In the genomic region with DNA sequence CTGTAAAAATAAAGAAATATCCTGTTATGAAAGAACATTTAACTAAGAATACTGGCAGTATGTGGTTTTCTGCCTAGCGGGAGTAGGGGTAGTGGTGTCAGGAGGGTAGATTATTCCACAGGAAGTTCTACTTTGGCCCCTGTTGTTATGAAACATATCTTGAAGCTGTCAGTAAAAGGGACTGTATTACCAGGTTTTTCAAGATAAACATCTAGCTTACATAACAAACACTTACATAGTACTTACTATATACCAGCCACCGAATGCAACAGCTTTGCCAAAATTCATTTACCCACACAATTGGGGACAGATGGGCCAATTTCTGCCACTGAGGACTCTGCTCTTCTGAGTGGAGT, we compare ENCODE assay signal across 8 cellular contexts. TPM values are rescaled to one million over a fixed set of nuclear protein-coding genes. Genes with fewer than 3 reads are reported as not detected.
DNase-seq lines count a peak whose midpoint lies in the region; ATAC-seq and TF ChIP-seq lines count a peak whose summit lies in the region.
"Had no signal": no experiment of that assay in that cellular context is flagged by ENCODE, and none has a peak within 500 bp of the region (broad histone marks: within the 10 kb centered on the region; RNA-seq: fewer than 3 reads in every experiment).

No MANE protein-coding gene starts in this region.

- H3K36me3 Mint-ChIP-seq in osteocyte (ENCODE audit: unreplicated experiment), result peaks cover 17% of the 10 kb centered on the region

- no peaks in the 10 kb centered on the region for H3K27me3 Mint-ChIP-seq in osteocyte (ENCODE audit: unreplicated experiment)

- H3K4me3 ChIP-seq in HL-60 (replicated peaks; ENCODE audit: insufficient read depth, low read length), result no peak overlapping the region; the same call in 1 of the 2 replicates

- peak overlapping the region; percentile 52 for H3K27ac ChIP-seq in HL-60 (replicated peaks)

- no peak for ATAC-seq in activated CD4-positive, CD25-positive, alpha-beta regulatory T cell treated with anti-CD3 and anti-CD28 coated beads, Interleukin-2, amount 50 U/mL, for 24 hours
- ATAC-seq in HG03565 (IDR thresholded peaks at IDR 0.05; ENCODE audit: unreplicated experiment), result no peak

- TF ChIP-seq CTCF in HL-60 (IDR thresholded peaks at IDR 0.05; ENCODE audit: insufficient read depth, low read length) (no peak), osteocyte (IDR thresholded peaks at IDR 0.05) (no peak)

- H3K4me3 Mint-ChIP-seq in osteocyte (ENCODE audit: unreplicated experiment), result no peak overlapping the region

- peak overlapping the region; percentile 79 for H3K27ac Mint-ChIP-seq in osteocyte (ENCODE audit: unreplicated experiment)

- peak in 1 of 2 experiments; percentile 77 for DNase-seq in HL-60 (ENCODE audit: low read depth in 1 of 2, low spot score in 1 of 2)
- peak; percentile 50 for DNase-seq in NOMO-1 treated with DMSO at 0.1 percent for 48 hours (lab: John Stamatoyannopoulos, UW; ENCODE audit: unreplicated experiment)
- peak; percentile 68 for DNase-seq in amniotic epithelial cell (ENCODE audit: low read depth)
- no peak for DNase-seq in osteocyte (ENCODE audit: extremely low spot score, unreplicated experiment)
- DNase-seq in NCI-H146 treated with DMSO at 0.1 percent for 48 hours (lab: John Stamatoyannopoulos, UW; ENCODE audit: unreplicated experiment), result no peak
- DNase-seq: hypothalamus had no signal

- no peaks in the 10 kb centered on the region for H3K9me3 Mint-ChIP-seq in osteocyte (ENCODE audit: unreplicated experiment)

- peaks cover 73% of the 10 kb centered on the region for H3K4me1 Mint-ChIP-seq in osteocyte (ENCODE audit: unreplicated experiment)

- no peaks in the 10 kb centered on the region for H3K27me3 ChIP-seq in HL-60 (ENCODE audit: insufficient read depth, poor library complexity, severe bottlenecking)

RNA-seq across cellular contexts. Expression of gene TMEM123, which starts 3.7 kb away (rescaled TPM):
- 244 and 250 TPM in 2 replicates for total RNA-seq in osteocyte

Comparison
In these comparisons a context has a peak if more than half of its experiments do, and no peak if none do; other contexts are left out.
1. DNase-seq: peak in NOMO-1 treated with DMSO at 0.1 percent for 48 hours (single experiment) and amniotic epithelial cell (single experiment); none in osteocyte (single experiment) and NCI-H146 treated with DMSO at 0.1 percent for 48 hours (single experiment).